21 cellular contexts compared by ENCODE assay signal in the genomic region with DNA sequence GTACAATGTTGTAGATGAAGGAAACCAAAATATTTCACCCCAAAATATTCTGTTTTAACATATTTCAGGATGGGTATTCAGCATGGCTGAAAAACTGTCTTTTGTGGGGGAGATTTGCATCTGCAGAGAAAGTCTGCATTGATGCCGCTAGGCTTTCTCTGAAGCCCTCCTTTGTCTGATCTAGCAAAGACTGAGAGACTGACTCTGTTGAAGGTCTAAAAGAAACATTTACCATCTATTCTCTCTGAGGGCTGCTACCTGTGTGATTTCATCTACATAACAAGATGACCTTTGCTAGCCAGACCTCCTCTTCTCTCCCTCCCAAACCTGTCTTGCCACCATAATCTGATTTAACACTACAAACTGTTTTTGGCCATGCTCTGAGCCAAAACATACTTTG. TPM values are rescaled to one million over a fixed set of nuclear protein-coding genes. Genes with fewer than 3 reads are reported as not detected.
DNase-seq lines count a peak whose midpoint lies in the region; ATAC-seq and TF ChIP-seq lines count a peak whose summit lies in the region.
"Had no signal": no experiment of that assay in that cellular context is flagged by ENCODE, and none has a peak within 500 bp of the region (broad histone marks: within the 10 kb centered on the region; RNA-seq: fewer than 3 reads in every experiment).

No MANE protein-coding gene starts in this region.

- H3K27me3 ChIP-seq in HUES48 (ENCODE audit: control insufficient read depth, insufficient read depth, low read length) (no peaks in the 10 kb centered on the region), iPS-20b (ENCODE audit: insufficient read depth, low read length) (no peaks in the 10 kb centered on the region), thoracic aorta (replicated peaks; ENCODE audit: insufficient read depth) (no peaks in the 10 kb centered on the region)
- H3K27me3 ChIP-seq: BE2C had no signal

- H3K36me3 ChIP-seq in HUES48 (ENCODE audit: control insufficient read depth, insufficient read depth, low read length) (no peaks in the 10 kb centered on the region), iPS-20b (ENCODE audit: insufficient read depth, low read depth, low read length) (no peaks in the 10 kb centered on the region), thoracic aorta (no peaks in the 10 kb centered on the region)
- H3K36me3 ChIP-seq: BE2C had no signal

- no peak overlapping the region for H3K27ac Mint-ChIP-seq in nephron progenitor cell

- DNase-seq in coronary artery (ENCODE audit: low spot score) (no peak), thoracic aorta (ENCODE audit: low spot score) (no peak), nephron progenitor cell (no peak)
- DNase-seq: BE2C, DMS79, GOT3, KBM-7, NCI-H1092, NCI-H146, NCI-H2029, NCI-H226, NCI-H510A treated with DMSO at 0.1 percent for 48 hours, NCI-H748 treated with DMSO at 0.1 percent for 48 hours had no signal

- H3K27ac ChIP-seq in HUES48 (ENCODE audit: low read depth, low read length) = peak overlapping the region; percentile 93
- H3K27ac ChIP-seq in coronary artery = peak overlapping the region; percentile 7 to 9
- peak overlapping the region; percentile 86 for H3K27ac ChIP-seq in iPS-20b (ENCODE audit: low read length)
- peak overlapping the region; percentile 53 to 82 for H3K27ac ChIP-seq in thoracic aorta

- H3K27me3 Mint-ChIP-seq in nephron progenitor cell (ENCODE audit: low read depth, poor library complexity) = peaks cover 9% of the 10 kb centered on the region

- no peaks in the 10 kb centered on the region for H3K4me1 Mint-ChIP-seq in nephron progenitor cell

- no peaks in the 10 kb centered on the region for H3K9me3 Mint-ChIP-seq in nephron progenitor cell

- no peaks in the 10 kb centered on the region for H3K36me3 Mint-ChIP-seq in nephron progenitor cell (ENCODE audit: low read depth)

- peak overlapping the region; percentile 22; the same call in 1 of the 2 replicates for H3K4me3 ChIP-seq in HUES48 (ENCODE audit: low read depth, low read length)
- no peak overlapping the region for H3K4me3 ChIP-seq in coronary artery
- peak overlapping the region; percentile 17; the same call in 1 of the 2 replicates for H3K4me3 ChIP-seq in iPS-20b (ENCODE audit: low read length)
- H3K4me3 ChIP-seq in thoracic aorta = no peak overlapping the region

- H3K4me1 ChIP-seq in HUES48 (ENCODE audit: control insufficient read depth, insufficient read depth, low read length) (peaks cover 27% of the 10 kb centered on the region), iPS-20b (ENCODE audit: insufficient read depth, low read length) (peaks cover 17% of the 10 kb centered on the region), thoracic aorta (ENCODE audit: control insufficient read depth in 1 of 2, low read depth in 2 of 2) (peaks cover 12 to 50% of the 10 kb centered on the region in 2 donors)
- H3K4me1 ChIP-seq: BE2C had no signal

- TF ChIP-seq CTCF in coronary artery (IDR thresholded peaks at IDR 0.05) (no peak), thoracic aorta (IDR thresholded peaks at IDR 0.05) (no peak), nephron progenitor cell (IDR thresholded peaks at IDR 0.05) (no peak)

- peak overlapping the region; percentile 29; the same call in 1 of the 2 replicates for H3K9ac ChIP-seq in HUES48 (ENCODE audit: low read depth, low read length)
- peak overlapping the region; percentile 68; the same call in 1 of the 2 replicates for H3K9ac ChIP-seq in iPS-20b (ENCODE audit: low read depth, low read length)

- H3K9me3 ChIP-seq in HUES48 (ENCODE audit: control insufficient read depth, insufficient read depth, low read length) (no peaks in the 10 kb centered on the region), iPS-20b (ENCODE audit: insufficient read depth, low read depth, low read length) (no peaks in the 10 kb centered on the region), thoracic aorta (no peaks in the 10 kb centered on the region)
- H3K9me3 ChIP-seq: BE2C had no signal

- no peak for ATAC-seq in thoracic aorta (ENCODE audit: insufficient number of reproducible peaks, low FRiP score, low read depth)
- ATAC-seq in GM21528 (IDR thresholded peaks at IDR 0.05; ENCODE audit: low FRiP score, unreplicated experiment) = no peak
- ATAC-seq in HG02840 (IDR thresholded peaks at IDR 0.05; ENCODE audit: low FRiP score, unreplicated experiment) = no peak
- no peak for ATAC-seq in HG02884 (IDR thresholded peaks at IDR 0.05; ENCODE audit: unreplicated experiment)
- ATAC-seq: Panc1, SK-N-SH treated with all-trans-retinoic acid at 6 μM for 48 hours had no signal

- H3K4me3 Mint-ChIP-seq in nephron progenitor cell = no peak overlapping the region

RNA-seq across cellular contexts. Expression of a gene that starts 12.4 kb away (rescaled TPM):
- total RNA-seq in thoracic aorta = not detected
- total RNA-seq: A673 had no signal

RNA-seq across cellular contexts. Expression of a gene that starts 25.4 kb away (rescaled TPM):
- total RNA-seq in thoracic aorta = 10 to 100 TPM; 59.0 to 75.9 TPM

Comparison
In these comparisons a context has a peak if more than half of its experiments do, and no peak if none do; other contexts are left out.
1. H3K27ac ChIP-seq: peak in every context shown above with its lines; median percentile 93 in HUES48; 86 in iPS-20b; 68 in thoracic aorta; 8 in coronary artery.
2. H3K4me3 ChIP-seq: peak in HUES48 (single experiment) and iPS-20b (single experiment); none in coronary artery (single experiment) and thoracic aorta (single experiment).